14 cellular contexts compared by ENCODE assay signal in genomic region chr22:15637471-15637870, GRCh38. TPM values are rescaled to one million over a fixed set of nuclear protein-coding genes. Genes with fewer than 3 reads are reported as not detected.
DNase-seq lines count a peak whose midpoint lies in the region; ATAC-seq and TF ChIP-seq lines count a peak whose summit lies in the region.
"Not testable (repeated sequence)": the region's sequence is repeated elsewhere in the genome, so short reads cannot be mapped to it uniquely, and the experiment has no call there.
"Had no signal": no experiment of that assay in that cellular context is flagged by ENCODE, and none has a peak within 500 bp of the region (broad histone marks: within the 10 kb centered on the region; RNA-seq: fewer than 3 reads in every experiment).

No MANE protein-coding gene starts in this region.

- H3K9me3 Mint-ChIP-seq in CD14-positive monocyte, result peaks cover 4 to 17% (median 6%) of the 10 kb centered on the region in 7 donors

- H3K27me3 Mint-ChIP-seq in CD14-positive monocyte (ENCODE audit: low read depth in 3 of 3), result not testable (repeated sequence)

- H3K4me1 ChIP-seq in heart right ventricle; mucosa of descending colon (ENCODE audit: low read depth); upper lobe of right lung: not testable (repeated sequence)

- H3K4me1 Mint-ChIP-seq in CD14-positive monocyte, result not testable (repeated sequence)

- H3K36me3 Mint-ChIP-seq in CD14-positive monocyte, result not testable (repeated sequence)

- TF ChIP-seq CTCF in CD14-positive monocyte (IDR thresholded peaks at IDR 0.05); heart right ventricle (IDR thresholded peaks at IDR 0.05); mucosa of descending colon (IDR thresholded peaks at IDR 0.05); upper lobe of right lung (IDR thresholded peaks at IDR 0.05): not testable (repeated sequence)

- not testable (repeated sequence) for H3K4me3 Mint-ChIP-seq in CD14-positive monocyte

- not testable (repeated sequence) for H3K27ac ChIP-seq in heart right ventricle, upper lobe of right lung

- H3K9me3 ChIP-seq in heart right ventricle, upper lobe of right lung: not testable (repeated sequence)
- peaks cover 13% of the 10 kb centered on the region for H3K9me3 ChIP-seq in mucosa of descending colon

- H3K27ac Mint-ChIP-seq in CD14-positive monocyte, result not testable (repeated sequence)

- intact Hi-C loops in CD14-positive monocyte (cut with micrococcal nuclease); heart right ventricle (cut with DNase I); mucosa of descending colon (cut with DNase I, micrococcal nuclease); upper lobe of right lung (cut with DNase I): not testable (repeated sequence)

- not testable (repeated sequence) for H3K27me3 ChIP-seq in heart right ventricle, upper lobe of right lung

- WGBS in heart right ventricle, 2 donors, result no CpG with 5 or more reads among the region's 2 CpGs

- DNase-seq in CD14-positive monocyte (ENCODE audit: low spot score), result peak; percentile 22
- not testable (repeated sequence) for DNase-seq in heart right ventricle; left lobe of liver (ENCODE audit: low spot score); mucosa of descending colon; stimulated activated naive CD8-positive, alpha-beta T cell treated with anti-CD3 and anti-CD28 coated beads, Interleukin-15, Interleukin-2, amounts not matched to agents 100 U/mL and 50 U/mL, for 24 hours; upper lobe of right lung

- not testable (repeated sequence) for H3K4me3 ChIP-seq in heart right ventricle, mucosa of descending colon, upper lobe of right lung

- ATAC-seq in esophagus mucosa, result peak; percentile 33
- ATAC-seq in heart right ventricle, result peak in 5 of 8 donors; percentile 12 to 47 (median 23)
- peak; percentile 17 for ATAC-seq in left lobe of liver
- peak; percentile 28 for ATAC-seq in mucosa of descending colon
- ATAC-seq in stimulated activated naive CD8-positive, alpha-beta T cell treated with anti-CD3 and anti-CD28 coated beads, Interleukin-15, Interleukin-2, amounts not matched to agents 100 U/mL and 50 U/mL, for 24 hours, result peak; percentile 34
- ATAC-seq in upper lobe of right lung, result peak; percentile 10

- H3K36me3 ChIP-seq in heart right ventricle; mucosa of descending colon (ENCODE audit: low read depth); upper lobe of right lung: not testable (repeated sequence)

RNA-seq across cellular contexts. Expression of gene POTEH, which starts 52.4 kb away (rescaled TPM):
- polyA plus RNA-seq in CD14-positive monocyte (not detected), heart right ventricle (not detected)
- total RNA-seq in esophagus mucosa (not detected), heart right ventricle (not detected), left lobe of liver (not detected), mucosa of descending colon (not detected), upper lobe of right lung (not detected)
- total RNA-seq: B cell; CD4-positive, alpha-beta T cell; CD8-positive, alpha-beta memory T cell; GM23248; H1; H7 had no signal
- polyA plus RNA-seq: AG04450; CD8-positive, alpha-beta memory T cell; GM23248; H1 had no signal
